ENCODE assay signal across 14 cellular contexts in the genomic region with DNA sequence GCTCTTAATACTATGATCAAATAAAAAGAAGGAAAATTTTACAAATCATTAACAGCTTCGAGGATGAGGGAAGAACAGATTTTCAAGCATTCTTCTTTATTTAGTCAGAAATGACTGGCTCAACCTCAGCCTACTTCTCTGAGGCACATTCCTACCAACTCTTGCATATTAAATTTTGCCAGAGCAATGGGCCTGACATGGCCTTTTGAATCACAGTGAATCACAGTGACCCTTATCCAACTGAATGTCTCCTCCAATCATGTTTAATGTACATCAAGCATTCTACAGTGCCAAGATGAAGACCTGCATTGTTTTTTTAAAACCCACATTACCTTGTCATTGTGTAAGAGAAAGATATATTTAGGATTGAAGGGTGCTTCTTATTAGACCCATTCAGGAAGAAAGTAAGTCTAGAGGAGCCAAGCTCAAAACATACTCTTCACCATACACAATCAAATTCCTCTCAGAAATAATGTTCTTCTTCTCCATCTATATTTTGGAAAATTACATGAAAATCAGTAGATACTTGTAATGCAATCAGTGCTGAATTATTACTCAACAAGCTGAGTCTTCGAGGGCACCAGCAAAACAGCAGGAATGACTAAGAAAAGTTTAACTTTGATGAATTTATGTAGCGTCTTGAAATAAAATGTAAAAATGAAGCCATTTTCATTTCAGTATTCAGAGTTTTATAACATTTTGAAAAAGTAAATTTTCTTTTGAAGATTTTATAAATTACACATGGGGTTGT. TPM values are rescaled to one million over a fixed set of nuclear protein-coding genes. Genes with fewer than 3 reads are reported as not detected.
DNase-seq lines count a peak whose midpoint lies in the region; ATAC-seq and TF ChIP-seq lines count a peak whose summit lies in the region.
"Had no signal": no experiment of that assay in that cellular context is flagged by ENCODE, and none has a peak within 500 bp of the region (broad histone marks: within the 10 kb centered on the region; RNA-seq: fewer than 3 reads in every experiment).

No MANE protein-coding gene starts in this region.

- no peak overlapping the region for H2BK5ac ChIP-seq in trophoblast cell (ENCODE audit: low read depth, low read length, poor library complexity)

- no peak overlapping the region for H4K12ac ChIP-seq in trophoblast cell (ENCODE audit: low read depth, low read length)

- no CpG with 5 or more reads among the region's 3 CpGs for WGBS in trophoblast cell (ENCODE audit: extremely low coverage, insufficient coverage, insufficient read length)

- no peaks in the 10 kb centered on the region for H3K27me3 Mint-ChIP-seq in CD4-positive, alpha-beta memory T cell

- no peak overlapping the region for H3K23ac ChIP-seq in trophoblast cell (ENCODE audit: low read length)

- H3K4me1 Mint-ChIP-seq in CD4-positive, alpha-beta memory T cell = no peaks in the 10 kb centered on the region
- H3K4me1 Mint-ChIP-seq: activated naive CD8-positive, alpha-beta T cell treated with anti-CD3 and anti-CD28 coated beads, Interleukin-2, amount 10 ng/mL, durations not matched to agents 7 days and 5 days; nephron had no signal

- no peak overlapping the region for H4K91ac ChIP-seq in trophoblast cell (ENCODE audit: low read depth, low read length)

- peaks cover 20% of the 10 kb centered on the region for H3K4me1 ChIP-seq in RWPE2 (ENCODE audit: insufficient read depth, poor library complexity, severe bottlenecking)
- H3K4me1 ChIP-seq in trophoblast cell (ENCODE audit: control insufficient read depth in 1 of 2, insufficient read depth in 2 of 2, low read length in 2 of 2) = no peaks in the 10 kb centered on the region
- no peaks in the 10 kb centered on the region for H3K4me1 ChIP-seq in CD4-positive, alpha-beta memory T cell (ENCODE audit: insufficient read depth, low read length)

- H2AK5ac ChIP-seq in trophoblast cell (ENCODE audit: low read length) = no peak overlapping the region

- POLR2A ChIA-PET in CD4-positive, alpha-beta memory T cell (lab: Charles Lee; ENCODE audit: partially characterized antibody) = no interaction called here

- H3K14ac ChIP-seq in trophoblast cell (ENCODE audit: low read length) = no peak overlapping the region

- H3K4me3 ChIP-seq in RWPE2 (ENCODE audit: severe bottlenecking) (no peak overlapping the region), trophoblast cell (ENCODE audit: low read depth, low read length) (no peak overlapping the region)
- H3K4me3 ChIP-seq in CD4-positive, alpha-beta memory T cell (ENCODE audit: low read length in 2 of 2) = no peak overlapping the region

- no peaks in the 10 kb centered on the region for H3K79me2 ChIP-seq in trophoblast cell (ENCODE audit: control insufficient read depth, insufficient read depth, low read length, poor library complexity)

- H3K36me3 ChIP-seq in RWPE2 (ENCODE audit: low read depth) (peaks cover 3% of the 10 kb centered on the region; the same call in 1 of the 2 replicates), trophoblast cell (ENCODE audit: control insufficient read depth in 1 of 2, insufficient read depth in 2 of 2, low read length in 2 of 2) (peaks cover 0 to 2% of the 10 kb centered on the region in 2 experiments)
- no peaks in the 10 kb centered on the region for H3K36me3 ChIP-seq in CD4-positive, alpha-beta memory T cell (ENCODE audit: insufficient read depth, low read length)

- no peak overlapping the region for H3K4me2 ChIP-seq in trophoblast cell (ENCODE audit: low read length)

- peaks cover 1 to 6% of the 10 kb centered on the region in 2 donors for H3K36me3 Mint-ChIP-seq in CD4-positive, alpha-beta memory T cell

- H3K18ac ChIP-seq in trophoblast cell (ENCODE audit: low read length) = no peak overlapping the region

- no peaks in the 10 kb centered on the region for H3K79me1 ChIP-seq in trophoblast cell (ENCODE audit: low read length)

- H3K9me3 ChIP-seq in RWPE2 (ENCODE audit: severe bottlenecking) = no peaks in the 10 kb centered on the region
- H3K9me3 ChIP-seq in trophoblast cell (ENCODE audit: insufficient read depth, low read depth, low read length) = no peaks in the 10 kb centered on the region
- peaks cover 0 to 4% of the 10 kb centered on the region in 2 donors for H3K9me3 ChIP-seq in CD4-positive, alpha-beta memory T cell (ENCODE audit: control insufficient read depth in 1 of 2, low read length in 2 of 2)

- H2BK120ac ChIP-seq in trophoblast cell (ENCODE audit: insufficient read depth, low read length, poor library complexity) = no peak overlapping the region

- DNase-seq in ELR (ENCODE audit: low read depth) (peak; percentile 97), RWPE2 (ENCODE audit: low spot score) (no peak), fibroblast of gingiva (ENCODE audit: low read depth) (peak; percentile 86), trophoblast cell (peak; percentile 71 to 81), NCI-H187 (lab: John Stamatoyannopoulos, UW) (no peak)
- DNase-seq in stimulated activated CD4-positive, alpha-beta T cell treated with anti-CD3 and anti-CD28 coated beads, Interleukin-1b, Interleukin-23, amount 100 ng/mL, for 48 hours = no peak
- DNase-seq in CD4-positive, alpha-beta memory T cell = no peak
- DNase-seq: activated naive CD8-positive, alpha-beta T cell treated with anti-CD3 and anti-CD28 coated beads, Interleukin-2, amount 10 ng/mL, durations not matched to agents 7 days and 5 days; COR-L47; effector CD8-positive, alpha-beta T cell; NCI-H446; Right ventricle myocardium superior had no signal

- intact Hi-C loops in CD4-positive, alpha-beta memory T cell (cut with micrococcal nuclease) = no loop called here

- ATAC-seq in RWPE2 (ENCODE audit: low read depth) = peak; percentile 98
- ATAC-seq in GM21717 (IDR thresholded peaks at IDR 0.05; ENCODE audit: unreplicated experiment) = no peak

- H2AFZ ChIP-seq in trophoblast cell (ENCODE audit: insufficient read depth, low read length, poor library complexity) = no peak overlapping the region

- no peak overlapping the region for H2BK12ac ChIP-seq in trophoblast cell (ENCODE audit: low read length)

- H3K4me3 Mint-ChIP-seq in CD4-positive, alpha-beta memory T cell = no peak overlapping the region
- H3K4me3 Mint-ChIP-seq: activated naive CD8-positive, alpha-beta T cell treated with anti-CD3 and anti-CD28 coated beads, Interleukin-2, amount 10 ng/mL, durations not matched to agents 7 days and 5 days; nephron had no signal

- no peak for TF ChIP-seq CTCF in RWPE2 (IDR thresholded peaks at IDR 0.05; ENCODE audit: poor library complexity, severe bottlenecking)

- no peak overlapping the region for H4K8ac ChIP-seq in trophoblast cell (ENCODE audit: low read depth, low read length)

- no peak overlapping the region for H3K4ac ChIP-seq in trophoblast cell (ENCODE audit: low read depth, low read length)

- H3K27me3 ChIP-seq in RWPE2 (ENCODE audit: insufficient read depth, poor library complexity, severe bottlenecking) = no peaks in the 10 kb centered on the region
- no peaks in the 10 kb centered on the region for H3K27me3 ChIP-seq in trophoblast cell (ENCODE audit: insufficient read depth, low read length)
- H3K27me3 ChIP-seq in CD4-positive, alpha-beta memory T cell (ENCODE audit: insufficient read depth, low read length) = no peaks in the 10 kb centered on the region

- H3K27ac ChIP-seq in RWPE2 (ENCODE audit: poor library complexity, severe bottlenecking) = peak overlapping the region; percentile 64
- H3K27ac ChIP-seq in trophoblast cell (ENCODE audit: low read depth, low read length) = no peak overlapping the region
- no peak overlapping the region for H3K27ac ChIP-seq in CD4-positive, alpha-beta memory T cell (ENCODE audit: low read depth, low read length)

- CTCF ChIA-PET in CD4-positive, alpha-beta memory T cell (lab: Charles Lee; ENCODE audit: partially characterized antibody) = interaction anchor here (1.0 kb wide), 1 partner anchor 39 kb away, joined by 3 read pairs; no protein-coding TSS in a partner anchor

- no peak overlapping the region for H3K27ac Mint-ChIP-seq in CD4-positive, alpha-beta memory T cell
- H3K27ac Mint-ChIP-seq: activated naive CD8-positive, alpha-beta T cell treated with anti-CD3 and anti-CD28 coated beads, Interleukin-2, amount 10 ng/mL, durations not matched to agents 7 days and 5 days; nephron had no signal

- no peak overlapping the region for H3K9ac ChIP-seq in trophoblast cell (ENCODE audit: low read length)

- peaks cover 5 to 38% (median 24%) of the 10 kb centered on the region in 8 donors for H3K9me3 Mint-ChIP-seq in CD4-positive, alpha-beta memory T cell

RNA-seq across cellular contexts. Expression of gene MOXD1, which starts 44.1 kb away (rescaled TPM):
- 0.78 and 0.82 TPM in 2 replicates for polyA plus RNA-seq in trophoblast cell (2013)
- total RNA-seq in CD4-positive, alpha-beta memory T cell = not detected
- not detected for polyA plus RNA-seq in CD4-positive, alpha-beta memory T cell
- total RNA-seq: activated naive CD8-positive, alpha-beta T cell treated with anti-CD3 and anti-CD28 coated beads, Interleukin-2, amount 10 ng/mL, durations not matched to agents 7 days and 5 days had no signal

Comparison
In these comparisons a context has a peak if more than half of its experiments do, and no peak if none do; other contexts are left out.
1. DNase-seq: peak in ELR (single experiment), fibroblast of gingiva (single experiment) and trophoblast cell (2 of 2); none in RWPE2 (single experiment), stimulated activated CD4-positive, alpha-beta T cell treated with anti-CD3 and anti-CD28 coated beads, Interleukin-1b, Interleukin-23, amount 100 ng/mL, for 48 hours (single experiment), CD4-positive, alpha-beta memory T cell (0 of 5) and NCI-H187 (0 of 2).